22 cellular contexts compared by ENCODE assay signal in the genomic region with DNA sequence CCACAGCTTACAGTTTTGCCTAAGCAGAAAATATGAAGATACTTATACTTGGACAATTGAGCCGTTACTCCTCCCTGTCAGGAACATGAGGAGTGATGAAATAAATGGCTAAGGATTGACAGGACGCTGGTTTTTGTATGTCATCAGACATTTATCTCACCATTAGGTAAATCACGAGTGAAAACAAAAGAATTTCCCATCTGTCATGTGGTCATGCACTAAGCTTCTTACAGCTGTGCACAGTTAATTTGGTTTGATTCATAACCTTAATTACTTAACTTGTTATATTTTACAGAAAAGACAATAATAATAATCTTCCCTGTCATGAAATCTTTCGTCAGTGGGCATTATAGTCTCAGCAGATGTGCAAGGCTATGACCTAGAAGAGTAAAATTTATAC.
DNase-seq lines count a peak whose midpoint lies in the region; ATAC-seq and TF ChIP-seq lines count a peak whose summit lies in the region.
"Had no signal": no experiment of that assay in that cellular context is flagged by ENCODE, and none has a peak within 500 bp of the region (broad histone marks: within the 10 kb centered on the region; RNA-seq: fewer than 3 reads in every experiment).

No MANE protein-coding gene starts in this region.

- no peak for TF ChIP-seq RAD21 in IMR-90 (IDR thresholded peaks at IDR 0.05; ENCODE audit: low read length)

- H3K4me2 ChIP-seq in IMR-90 (ENCODE audit: low read depth, low read length): no peak overlapping the region
- no peak overlapping the region for H3K4me2 ChIP-seq in GM23248 (ENCODE audit: unreplicated experiment)
- H3K4me2 ChIP-seq: KMS-11 had no signal

- H2BK5ac ChIP-seq in IMR-90 (ENCODE audit: low read depth, low read length, poor library complexity, severe bottlenecking): peak overlapping the region; percentile 7

- H3K9me3 ChIP-seq in IMR-90 (ENCODE audit: control insufficient read depth, insufficient read depth, low read length) (no peaks in the 10 kb centered on the region), GM23248 (ENCODE audit: low read depth) (no peaks in the 10 kb centered on the region)
- H3K9me3 ChIP-seq: Caco-2 had no signal

- no peaks in the 10 kb centered on the region for H3K9me2 ChIP-seq in GM23248 (ENCODE audit: insufficient read depth)

- intact Hi-C loops in IMR-90 (cut with micrococcal nuclease): loop anchor here (5.0 kb wide), 2 partner anchors 114 to 189 kb away; no protein-coding TSS in a partner anchor

- H3K4ac ChIP-seq in IMR-90 (ENCODE audit: low read depth, low read length): peak overlapping the region; percentile 18; the same call in 1 of the 2 replicates

- no peaks in the 10 kb centered on the region for H3K9me1 ChIP-seq in IMR-90 (ENCODE audit: insufficient read depth, low read length)

- H3K56ac ChIP-seq in IMR-90 (ENCODE audit: extremely low read depth, insufficient read depth, low read length): no peak overlapping the region

- H3K27ac ChIP-seq in IMR-90 (ENCODE audit: insufficient read depth, low read length): no peak overlapping the region
- H3K27ac ChIP-seq in GM23248: no peak overlapping the region
- H3K27ac ChIP-seq: C4-2B, KMS-11, RWPE1 had no signal

- no peak overlapping the region for H2AK9ac ChIP-seq in IMR-90 (replicated peaks; ENCODE audit: low read depth, low read length, poor library complexity)

- no peak overlapping the region for H2AFZ ChIP-seq in IMR-90 (replicated peaks; ENCODE audit: low read length, poor library complexity)
- no peak overlapping the region for H2AFZ ChIP-seq in GM23248

- in situ Hi-C loops in IMR-90 (cut with MboI; ENCODE audit: low sequenced_read_pairs): loop anchor here (5.0 kb wide), 2 partner anchors 214 to 459 kb away; no protein-coding TSS in a partner anchor
- in situ Hi-C loops in GM23248 (cut with MboI): loop anchor here (10.0 to 25.0 kb wide), 3 partner anchors 209 to 521 kb away; no protein-coding TSS in a partner anchor

- peak overlapping the region; percentile 80; the same call in 1 of the 2 replicates for H4K5ac ChIP-seq in IMR-90 (ENCODE audit: low read depth, low read length)

- no peaks in the 10 kb centered on the region for H3F3A ChIP-seq in GM23248 (ENCODE audit: insufficient read depth)

- no peaks in the 10 kb centered on the region for H3K79me1 ChIP-seq in IMR-90 (ENCODE audit: low read depth in 1 of 2, low read length in 2 of 2)

- CTCF ChIA-PET in IMR-90 (lab: Yijun Ruan, JAX): interaction anchor here (0.6 to 2.0 kb wide), 2 partner anchors 266 to 1403 kb away, joined by 5 to 6 read pairs; partner anchors contain the start of gene HGF

- no TSS peak for BruUV-seq in IMR-90 (replicated peaks; lab: Mats Ljungman, UMichigan)

- H2BK15ac ChIP-seq in IMR-90 (ENCODE audit: low read depth, low read length): no peak overlapping the region; the same call in 2 of the 3 replicates

- H4K20me1 ChIP-seq in IMR-90 (ENCODE audit: insufficient read depth, low read length): no peaks in the 10 kb centered on the region
- H4K20me1 ChIP-seq in GM23248 (ENCODE audit: insufficient read depth): no peaks in the 10 kb centered on the region

- POLR2A ChIA-PET in IMR-90 (lab: Charles Lee; ENCODE audit: unreplicated experiment): no interaction called here

- H2BK120ac ChIP-seq in IMR-90 (ENCODE audit: low read depth, low read length): peak overlapping the region; percentile 69; the same call in 1 of the 2 replicates

- dilution Hi-C loops in IMR-90 (cut with HindIII; ENCODE audit: low sequenced_read_pairs, unreplicated experiment): no loop called here

- no peak for TF ChIP-seq POLR2A in IMR-90 (IDR thresholded peaks at IDR 0.05; ENCODE audit: low read depth, low read length)

- TF ChIP-seq CTCF in IMR-90 (conservative IDR thresholded peaks at IDR 0.05; ENCODE audit: low read depth, low read length): no peak

- H3K36me3 ChIP-seq in IMR-90 (ENCODE audit: control insufficient read depth, insufficient read depth, low read length): no peaks in the 10 kb centered on the region
- no peaks in the 10 kb centered on the region for H3K36me3 ChIP-seq in GM23248 (ENCODE audit: low read depth)

- WGBS in IMR-90 (ENCODE audit: extremely low coverage in 2 of 2, insufficient read length in 1 of 2), 2 experiments: no CpG with 5 or more reads among the region's 4 CpGs
- 60 to 74% methylated on average over 4 of the region's 4 CpGs for WGBS in GM23248 (ENCODE audit: low coverage in 1 of 2, low lambda C conversion rate in 2 of 2, missing lambda C conversion rate in 2 of 2), 2 experiments

- H4K8ac ChIP-seq in IMR-90 (ENCODE audit: low read depth in 2 of 2, low read length in 2 of 2): 0 out of 4 replicates have a peak overlapping the region, but pooled peaks of 1 of the 2 experiments have one; percentile 45

- H3K23ac ChIP-seq in IMR-90 (ENCODE audit: low read depth, low read length): no peak overlapping the region; the same call in 1 of the 2 replicates

- peak; percentile 27 to 69 for DNase-seq in NCI-H524 (lab: John Stamatoyannopoulos, UW)
- no peak for DNase-seq in NCI-H524 treated with DMSO at 0.1 percent for 48 hours (lab: John Stamatoyannopoulos, UW)
- DNase-seq in IMR-90: no peak
- DNase-seq in SK-N-DZ (ENCODE audit: low spot score): peak; percentile 43
- DNase-seq in GM23248: no peak
- DNase-seq: Caco-2; CD8-positive, alpha-beta T cell; H9; MM.1S; NCI-H1092; NCI-H1417 treated with DMSO at 0.1 percent for 48 hours; NCI-H1930; NCI-H2107; NCI-H226; NCI-H510A treated with DMSO at 0.1 percent for 48 hours; SHP77; T-helper 1 cell had no signal

- H3K9ac ChIP-seq in IMR-90 (ENCODE audit: low read depth, low read length): no peak overlapping the region
- H3K9ac ChIP-seq in GM23248: no peak overlapping the region
- H3K9ac ChIP-seq: KMS-11 had no signal

- H3K27me3 ChIP-seq in IMR-90 (ENCODE audit: control insufficient read depth, insufficient read depth, low read length) (no peaks in the 10 kb centered on the region), GM23248 (replicated peaks; ENCODE audit: insufficient read depth) (no peaks in the 10 kb centered on the region)

- H3K79me2 ChIP-seq in GM23248 (ENCODE audit: insufficient read depth): no peaks in the 10 kb centered on the region

- ATAC-seq in IMR-90 (ENCODE audit: low read depth) (no peak), GM21576 (IDR thresholded peaks at IDR 0.05; ENCODE audit: unreplicated experiment) (no peak), HG03378 (IDR thresholded peaks at IDR 0.05; ENCODE audit: unreplicated experiment) (no peak)
- ATAC-seq: CD8-positive, alpha-beta T cell had no signal

- no peak overlapping the region for H3K4me3 ChIP-seq in IMR-90 (ENCODE audit: insufficient read depth, low read depth, low read length)
- H3K4me3 ChIP-seq in GM23248: no peak overlapping the region

- H4K91ac ChIP-seq in IMR-90 (ENCODE audit: insufficient read depth, low read depth, low read length): peak overlapping the region; percentile 41; the same call in 1 of the 2 replicates

- H3K14ac ChIP-seq in IMR-90 (replicated peaks; ENCODE audit: low read depth, low read length): no peak overlapping the region

- H3K4me1 ChIP-seq in IMR-90 (ENCODE audit: control insufficient read depth, insufficient read depth, low read length): no peaks in the 10 kb centered on the region
- H3K4me1 ChIP-seq in GM23248 (ENCODE audit: insufficient read depth): peaks cover 6% of the 10 kb centered on the region
- H3K4me1 ChIP-seq: Caco-2 had no signal

- peak overlapping the region; percentile 89; the same call in 1 of the 2 replicates for H3K18ac ChIP-seq in IMR-90 (ENCODE audit: low read depth, low read length)

- no peak overlapping the region for H2AK5ac ChIP-seq in IMR-90 (ENCODE audit: low read depth, low read length)

- H2BK20ac ChIP-seq in IMR-90 (ENCODE audit: low read depth, low read length): peak overlapping the region; percentile 81

TF ChIP-seq in IMR-90, 13 proteins besides CTCF, POLR2A, EP300 and RAD21:
- TF ChIP-seq RCOR1 (IDR thresholded peaks at IDR 0.05; ENCODE audit: insufficient replicate concordance, low read length): no peak
- TF ChIP-seq FOS (IDR thresholded peaks at IDR 0.05; ENCODE audit: low read depth, low read length): no peak

Comparison
In these comparisons a context has a peak if more than half of its experiments do, and no peak if none do; other contexts are left out.
1. DNase-seq: peak in NCI-H524 (2 of 2) and SK-N-DZ (single experiment); none in NCI-H524 treated with DMSO at 0.1 percent for 48 hours (single experiment), IMR-90 (single experiment) and GM23248 (single experiment).